In genomic region chr11:112016088-112016764, GRCh38 we compare ENCODE assay signal across 1 cellular context.
TF ChIP-seq lines count a peak whose summit lies in the region.

No MANE protein-coding gene starts in this region.

TF ChIP-seq in IMR-90, 13 proteins besides CTCF, POLR2A, EP300 and RAD21 (continued from another document):
- TF ChIP-seq ELK1 (IDR thresholded peaks at IDR 0.05; ENCODE audit: borderline replicate concordance, low read depth, low read length) (no peak), RFX5 (IDR thresholded peaks at IDR 0.05; ENCODE audit: low read depth, low read length) (no peak), FOS (IDR thresholded peaks at IDR 0.05; ENCODE audit: low read depth, low read length) (no peak), MAZ (IDR thresholded peaks at IDR 0.05; ENCODE audit: borderline replicate concordance, low read depth, low read length) (no peak), MAFK (IDR thresholded peaks at IDR 0.05; ENCODE audit: low read depth, low read length) (no peak), MXI1 (IDR thresholded peaks at IDR 0.05; ENCODE audit: borderline replicate concordance, low read depth, low read length) (no peak), NFE2L2 (IDR thresholded peaks at IDR 0.05; ENCODE audit: low read depth, low read length) (no peak), BHLHE40 (IDR thresholded peaks at IDR 0.05; ENCODE audit: low read depth, low read length) (no peak), CHD1 (IDR thresholded peaks at IDR 0.05; ENCODE audit: low read depth, low read length) (no peak), CEBPB (IDR thresholded peaks at IDR 0.05; ENCODE audit: low read depth, low read length) (no peak), USF2 (IDR thresholded peaks at IDR 0.05; ENCODE audit: low read depth, low read length) (no peak)
